Comparison of ENCODE assay signal across 8 cellular contexts in genomic region chr7:142385528-142386340, GRCh38.
DNase-seq lines count a peak whose midpoint lies in the region; ATAC-seq, FAIRE-seq and TF ChIP-seq lines count a peak whose summit lies in the region.

No MANE protein-coding gene starts in this region.

- POLR2A ChIA-PET in K562 (lab: Yijun Ruan, JAX): no interaction called here

- no peak overlapping the region for H3K4me2 ChIP-seq in K562 (ENCODE audit: insufficient read depth, low read length)
- no peak overlapping the region for H3K4me2 ChIP-seq in keratinocyte (ENCODE audit: control insufficient read depth, extremely low read depth, insufficient read depth, low read depth, low read length)

- H3K79me2 ChIP-seq in K562 (ENCODE audit: control insufficient read depth, insufficient read depth, low read length): no peaks in the 10 kb centered on the region
- H3K79me2 ChIP-seq in keratinocyte (ENCODE audit: control insufficient read depth, insufficient read depth, low read length): no peaks in the 10 kb centered on the region

- ATAC-seq in GM21423 (IDR thresholded peaks at IDR 0.05; ENCODE audit: unreplicated experiment) (peak; percentile 67), K562 (peak; percentile 100)

- no peaks in the 10 kb centered on the region for H3K9me1 ChIP-seq in K562 (ENCODE audit: control insufficient read depth, insufficient read depth, low read length)
- no peaks in the 10 kb centered on the region for H3K9me1 ChIP-seq in keratinocyte (ENCODE audit: control insufficient read depth, extremely low read depth, insufficient read depth, low read length)

- H3K4me1 ChIP-seq in K562 (replicated peaks in 1 of 2; ENCODE audit: control insufficient read depth in 2 of 2, insufficient read depth in 2 of 2, low read length in 2 of 2) (no peaks in the 10 kb centered on the region), keratinocyte (ENCODE audit: control insufficient read depth, extremely low read depth, insufficient read depth, low read length) (peaks cover 17% of the 10 kb centered on the region)

- DNase-seq in GM03348 (ENCODE audit: low spot score): peak; percentile 54
- DNase-seq in HT-29 (ENCODE audit: low spot score): peak; percentile 89
- DNase-seq in RPMI8226: peak; percentile 57
- peak; percentile 63 to 79 (median 77) for DNase-seq in K562 (ENCODE audit: extremely low read depth in 1 of 4, low spot score in 3 of 4)
- DNase-seq in keratinocyte (ENCODE audit: low read depth, low spot score): peak; percentile 67
- peak; percentile 61 for DNase-seq in stimulated activated CD8-positive, alpha-beta memory T cell treated with anti-CD3 and anti-CD28 coated beads, Interleukin-4, amount 100 ng/mL, for 48 hours
- DNase-seq in NCI-H510A treated with DMSO at 0.1 percent for 48 hours (lab: John Stamatoyannopoulos, UW): no peak

- no peaks in the 10 kb centered on the region for H4K20me1 ChIP-seq in K562 (replicated peaks; ENCODE audit: control insufficient read depth, insufficient read depth, low read length)
- H4K20me1 ChIP-seq in keratinocyte (ENCODE audit: control insufficient read depth, extremely low read depth, insufficient read depth, low read length): no peaks in the 10 kb centered on the region

- no peak for TF ChIP-seq EP300 in K562 (IDR thresholded peaks at IDR 0.05; ENCODE audit: low read length)

- TF ChIP-seq CTCF in K562 (IDR thresholded peaks at IDR 0.05 in 2 of 3, conservative IDR thresholded peaks at IDR 0.05 in 1 of 3; ENCODE audit: insufficient read depth in 2 of 3, low read depth in 1 of 3, low read length in 3 of 3) (peak; percentile 80 to 93 (median 87)), keratinocyte (optimal IDR thresholded peaks at IDR 0.05 in 1 of 3, IDR thresholded peaks at IDR 0.05 in 1 of 3, conservative IDR thresholded peaks at IDR 0.05 in 1 of 3; ENCODE audit: extremely low read depth in 1 of 3, insufficient read depth in 2 of 3, low read length in 3 of 3) (peak; percentile 70 to 86 (median 79))

- H3K36me3 ChIP-seq in K562 (ENCODE audit: control insufficient read depth, insufficient read depth, low read length) (no peaks in the 10 kb centered on the region), keratinocyte (ENCODE audit: control insufficient read depth in 2 of 2, extremely low read depth in 1 of 2, insufficient read depth in 2 of 2, low read length in 2 of 2) (no peaks in the 10 kb centered on the region)

- H3K9ac ChIP-seq in K562 (ENCODE audit: insufficient read depth in 1 of 2, low read depth in 2 of 2, low read length in 2 of 2) (no peak overlapping the region), keratinocyte (ENCODE audit: control insufficient read depth, extremely low read depth, insufficient read depth, low read length) (no peak overlapping the region)

- H3K9me3 ChIP-seq in K562 (replicated peaks; ENCODE audit: control insufficient read depth, insufficient read depth, low read depth, low read length) (no peaks in the 10 kb centered on the region), keratinocyte (ENCODE audit: control insufficient read depth, low read depth, low read length) (no peaks in the 10 kb centered on the region)

- TF ChIP-seq POLR2A in K562 (conservative IDR thresholded peaks at IDR 0.05): no peak

- no TSS peak for BruUV-seq in K562 (replicated peaks; lab: Mats Ljungman, UMichigan)

- CTCF ChIA-PET in K562 (lab: Yijun Ruan, JAX; ENCODE audit: low intra/inter-chr PET ratio): no interaction called here

- H3K27me3 ChIP-seq in K562 (ENCODE audit: control insufficient read depth in 2 of 2, insufficient read depth in 2 of 2, low read length in 2 of 2): no peaks in the 10 kb centered on the region
- no peaks in the 10 kb centered on the region for H3K27me3 ChIP-seq in keratinocyte (ENCODE audit: control insufficient read depth, extremely low read depth, insufficient read depth, low read length)

- intact Hi-C loops in K562 (cut with micrococcal nuclease): no loop called here

- H3K27ac ChIP-seq in K562 (ENCODE audit: extremely low read depth, low read depth, low read length): no peak overlapping the region
- no peak overlapping the region for H3K27ac ChIP-seq in keratinocyte (ENCODE audit: control insufficient read depth, insufficient read depth, low read length)

- in situ Hi-C loops in K562 (cut with MboI): no loop called here

- H2AFZ ChIP-seq in K562 (ENCODE audit: low read depth, low read length): no peak overlapping the region
- no peak overlapping the region for H2AFZ ChIP-seq in keratinocyte (ENCODE audit: control insufficient read depth, low read length)

- peak in 1 of 2 experiments; percentile 42; a peak in 2 of 4 replicates for TF ChIP-seq RAD21 in K562 (CRISPR knock-in tag; conservative IDR thresholded peaks at IDR 0.05 in 1 of 2, IDR thresholded peaks at IDR 0.05 in 1 of 2)

- dilution Hi-C loops in keratinocyte (cut with MboI; ENCODE audit: extremely low pct_ligation_motif_present, low sequenced_read_pairs): no loop called here

- H3K4me3 ChIP-seq in K562 (no peak overlapping the region), keratinocyte (ENCODE audit: control insufficient read depth in 2 of 3, extremely low read depth in 1 of 3, insufficient read depth in 2 of 3, low read depth in 1 of 3, low read length in 3 of 3) (no peak overlapping the region)

- WGBS in K562 (ENCODE audit: insufficient coverage, low coverage, missing lambda C conversion rate): 6% methylated on average over 8 of the region's 8 CpGs

- FAIRE-seq in K562 (lab: Jason Lieb, UNC) (peak; percentile 98), keratinocyte (lab: Jason Lieb, UNC) (peak; percentile 69)

TF ChIP-seq in K562, 482 proteins besides CTCF, POLR2A, EP300 and RAD21 (continues in another document):
- TF ChIP-seq ZNF263 (CRISPR knock-in tag; IDR thresholded peaks at IDR 0.05; ENCODE audit: borderline replicate concordance) (no peak), CEBPB (tag; IDR thresholded peaks at IDR 0.05) (peak; percentile 83), FOXP1 (CRISPR knock-in tag; IDR thresholded peaks at IDR 0.05) (no peak), XRCC5 (IDR thresholded peaks at IDR 0.05; ENCODE audit: low read depth, low read length) (peak; percentile 80; the same call in 1 of the 2 replicates), JUND (IDR thresholded peaks at IDR 0.05; ENCODE audit: borderline replicate concordance, low read depth, low read length) (0 out of 2 replicates have a peak, but pooled peaks have one; percentile 42), JUND (tag; IDR thresholded peaks at IDR 0.05; ENCODE audit: borderline replicate concordance, low read depth, low read length) (no peak; the same call in 2 of the 3 replicates), IRF9 (tag; IDR thresholded peaks at IDR 0.05) (0 out of 2 replicates have a peak, but pooled peaks have one; percentile 21), SAP30 (IDR thresholded peaks at IDR 0.05; ENCODE audit: borderline replicate concordance, insufficient read depth, low read depth, low read length, poor library complexity, severe bottlenecking) (no peak), RERE (CRISPR knock-in tag; IDR thresholded peaks at IDR 0.05; ENCODE audit: borderline replicate concordance) (no peak), CBX3 (IDR thresholded peaks at IDR 0.05; ENCODE audit: borderline replicate concordance in 1 of 2, low read length in 2 of 2) (0 out of 3 replicates have a peak, but pooled peaks of 1 of the 2 experiments have one; percentile 32), CREB1 (IDR thresholded peaks at IDR 0.05) (0 out of 2 replicates have a peak, but pooled peaks have one; percentile 30), CREB1 (CRISPR knock-in tag; IDR thresholded peaks at IDR 0.05) (peak; percentile 45; the same call in 1 of the 2 replicates), CREM (IDR thresholded peaks at IDR 0.05; ENCODE audit: low read depth) (peak; percentile 71), ZNF143 (CRISPR knock-in tag; IDR thresholded peaks at IDR 0.05) (peak; percentile 76)
